In genomic region chr6:138987299-138987642, GRCh38 we compare ENCODE assay signal across 8 cellular contexts. TPM values are rescaled to one million over a fixed set of nuclear protein-coding genes. Genes with fewer than 3 reads are reported as not detected.
DNase-seq lines count a peak whose midpoint lies in the region; ATAC-seq and TF ChIP-seq lines count a peak whose summit lies in the region.

No MANE protein-coding gene starts in this region.

- H3K4me3 ChIP-seq in WERI-Rb-1 (ENCODE audit: low read depth, low read length) (peak overlapping the region; percentile 67), heart left ventricle (peak overlapping the region; percentile 80 to 99 (median 90)), gastrocnemius medialis (peak overlapping the region; percentile 85 to 96 (median 94))

- peaks cover 3% of the 10 kb centered on the region; the same call in 1 of the 2 replicates for H3K36me3 ChIP-seq in WERI-Rb-1
- H3K36me3 ChIP-seq in heart left ventricle, result no peaks in the 10 kb centered on the region
- H3K36me3 ChIP-seq in gastrocnemius medialis, result no peaks in the 10 kb centered on the region

- H3K9me3 ChIP-seq in WERI-Rb-1 (ENCODE audit: severe bottlenecking), result no peaks in the 10 kb centered on the region
- no peaks in the 10 kb centered on the region for H3K9me3 ChIP-seq in heart left ventricle
- no peaks in the 10 kb centered on the region for H3K9me3 ChIP-seq in gastrocnemius medialis

- ATAC-seq in heart left ventricle (peak in 3 of 4 donors; percentile 5 to 34 (median 28)), gastrocnemius medialis (peak in 1 of 2 donors; percentile 35)

- DNase-seq in stimulated activated CD4-positive, alpha-beta T cell treated with anti-CD3 and anti-CD28 coated beads, Interleukin-4, amount 100 ng/mL, for 24 hours, result peak; percentile 27
- no peak for DNase-seq in stimulated activated CD4-positive, alpha-beta T cell treated with anti-CD3 and anti-CD28 coated beads, Interleukin-15, amount 100 ng/mL, for 24 hours
- DNase-seq in WERI-Rb-1 (no peak), heart left ventricle (peak in 4 of 5 donors; percentile 27 to 67 (median 40)), gastrocnemius medialis (no peak), occipital lobe (lab: John Stamatoyannopoulos, UW) (no peak), NCI-H128 (lab: John Stamatoyannopoulos, UW; ENCODE audit: unreplicated experiment) (no peak), GM03348 (ENCODE audit: low spot score) (no peak)

- H3K27ac ChIP-seq in WERI-Rb-1 (peak overlapping the region; percentile 99), heart left ventricle (peak overlapping the region; percentile 80 to 96 (median 92)), gastrocnemius medialis (peak overlapping the region; percentile 8 to 90 (median 87))

- TF ChIP-seq POLR2A in heart left ventricle (IDR thresholded peaks at IDR 0.05) (no peak), gastrocnemius medialis (IDR thresholded peaks at IDR 0.05) (no peak)

- TF ChIP-seq CTCF in WERI-Rb-1 (IDR thresholded peaks at IDR 0.05; ENCODE audit: low read depth, low read length) (no peak), heart left ventricle (IDR thresholded peaks at IDR 0.05) (no peak), gastrocnemius medialis (IDR thresholded peaks at IDR 0.05 in 4 of 5, conservative IDR thresholded peaks at IDR 0.05 in 1 of 5) (no peak)

- H3K4me1 ChIP-seq in heart left ventricle, result peaks cover 0 to 48% (median 27%) of the 10 kb centered on the region in 12 donors
- peaks cover 26 to 41% of the 10 kb centered on the region in 2 donors for H3K4me1 ChIP-seq in gastrocnemius medialis

- intact Hi-C loops in heart left ventricle (cut with DNase I), result loop anchor here in 5 of 10 donors (5.0 to 10.0 kb wide), 4 partner anchors 40 to 170 kb away; partner anchors contain the start of gene HECA (in 1 of the 5)
- intact Hi-C loops in gastrocnemius medialis (cut with DNase I; ENCODE audit: low total_unique reads), result loop anchor here (5.0 to 10.0 kb wide), 2 partner anchors 160 to 378 kb away; no protein-coding TSS in a partner anchor

- H3K27me3 ChIP-seq in WERI-Rb-1 (ENCODE audit: insufficient read depth, low read depth, severe bottlenecking) (no peaks in the 10 kb centered on the region), heart left ventricle (no peaks in the 10 kb centered on the region), gastrocnemius medialis (no peaks in the 10 kb centered on the region)

- in situ Hi-C loops in gastrocnemius medialis (cut with MboI; ENCODE audit: low sequenced_read_pairs in 4 of 4), result loop anchor here in 3 of 4 donors (5.0 to 10.0 kb wide), 2 partner anchors 170 to 172 kb away; no protein-coding TSS in a partner anchor

- 0 to 1% (median 0%) methylated on average over 7 to 30 of the region's 30 CpGs for WGBS in heart left ventricle, 4 donors

RNA-seq across cellular contexts. Expression of gene REPS1, which starts 0.8 kb away (rescaled TPM):
- 10 to 100 TPM; 35.2 to 48.2 (median 38.3) TPM for total RNA-seq in heart left ventricle
- 10 to 100 TPM; 16.3 to 65.8 TPM for polyA plus RNA-seq in heart left ventricle
- total RNA-seq in gastrocnemius medialis, result 10 to 100 TPM; 14.8 to 21.6 (median 17.4) TPM
- total RNA-seq in occipital lobe, result 146 TPM

RNA-seq across cellular contexts. Expression of gene ABRACL, which starts 41.3 kb away (rescaled TPM):
- total RNA-seq in heart left ventricle (10 to 100 TPM in 1 of 9 donors, 1 to 10 TPM in 8; 3.2 to 26.3 (median 7.6) TPM), gastrocnemius medialis (1 to 10 TPM in 3 of 4 donors, not detected in 1; 1.5 to 3.0 (median 1.8) TPM), occipital lobe (57.1 TPM)
- polyA plus RNA-seq in heart left ventricle, result 10 to 100 TPM in 1 of 2 donors, 1 to 10 TPM in 1; 8.5 to 24.4 TPM

Comparison
In these comparisons a context has a peak if more than half of its experiments do, and no peak if none do; other contexts are left out.
1. DNase-seq: peak in stimulated activated CD4-positive, alpha-beta T cell treated with anti-CD3 and anti-CD28 coated beads, Interleukin-4, amount 100 ng/mL, for 24 hours (single experiment) and heart left ventricle (4 of 5); none in stimulated activated CD4-positive, alpha-beta T cell treated with anti-CD3 and anti-CD28 coated beads, Interleukin-15, amount 100 ng/mL, for 24 hours (single experiment), WERI-Rb-1 (single experiment), gastrocnemius medialis (0 of 2), occipital lobe (single experiment), NCI-H128 (single experiment) and GM03348 (single experiment).
2. Peak in every context shown above with its lines, with median percentiles within 50 percentile points of each other: H3K27ac ChIP-seq and H3K4me3 ChIP-seq.